In genomic region chr12:132235116-132235820, GRCh38 we compare ENCODE assay signal across 18 cellular contexts.
DNase-seq lines count a peak whose midpoint lies in the region; ATAC-seq and TF ChIP-seq lines count a peak whose summit lies in the region.
"Had no signal": no experiment of that assay in that cellular context is flagged by ENCODE, and none has a peak within 500 bp of the region (broad histone marks: within the 10 kb centered on the region; RNA-seq: fewer than 3 reads in every experiment).

No MANE protein-coding gene starts in this region.

- H3K27ac Mint-ChIP-seq in activated CD4-positive, alpha-beta T cell treated with anti-CD3 and anti-CD28 coated beads, Interleukin-2, amount 10 ng/mL, durations not matched to agents 7 days and 5 days: peak overlapping the region; percentile 57
- H3K27ac Mint-ChIP-seq in chondrocyte (ENCODE audit: unreplicated experiment): no peak overlapping the region
- H3K27ac Mint-ChIP-seq: CD14-positive monocyte; CD4-positive, alpha-beta memory T cell had no signal

- H3K9me3 Mint-ChIP-seq in activated CD4-positive, alpha-beta T cell treated with anti-CD3 and anti-CD28 coated beads, Interleukin-2, amount 10 ng/mL, durations not matched to agents 7 days and 5 days: no peaks in the 10 kb centered on the region
- no peaks in the 10 kb centered on the region for H3K9me3 Mint-ChIP-seq in chondrocyte (ENCODE audit: low read depth)

- H3K4me1 Mint-ChIP-seq in activated CD4-positive, alpha-beta T cell treated with anti-CD3 and anti-CD28 coated beads, Interleukin-2, amount 10 ng/mL, durations not matched to agents 7 days and 5 days: no peaks in the 10 kb centered on the region
- no peaks in the 10 kb centered on the region for H3K4me1 Mint-ChIP-seq in chondrocyte (ENCODE audit: low read depth)
- H3K4me1 Mint-ChIP-seq: CD14-positive monocyte had no signal

- H3K4me1 ChIP-seq in HEK293 (ENCODE audit: control insufficient read depth, insufficient read depth, low read length): no peaks in the 10 kb centered on the region

- no peaks in the 10 kb centered on the region for H3K36me3 ChIP-seq in HEK293 (ENCODE audit: control insufficient read depth in 2 of 2, insufficient read depth in 1 of 2, low read length in 2 of 2)
- H3K36me3 ChIP-seq: BLaER1 had no signal

- H3K4me3 ChIP-seq in HEK293 (ENCODE audit: low read depth, low read length): no peak overlapping the region
- H3K4me3 ChIP-seq: BLaER1 had no signal

- no peak overlapping the region for H3K4me3 Mint-ChIP-seq in activated CD4-positive, alpha-beta T cell treated with anti-CD3 and anti-CD28 coated beads, Interleukin-2, amount 10 ng/mL, durations not matched to agents 7 days and 5 days
- H3K4me3 Mint-ChIP-seq in chondrocyte (ENCODE audit: unreplicated experiment): no peak overlapping the region
- H3K4me3 Mint-ChIP-seq: CD14-positive monocyte; CD4-positive, alpha-beta memory T cell had no signal

- POLR2A ChIA-PET in activated CD4-positive, alpha-beta T cell treated with anti-CD3 and anti-CD28 coated beads, Interleukin-2, amount 10 ng/mL, durations not matched to agents 7 days and 5 days (lab: Charles Lee): no interaction called here
- POLR2A ChIA-PET in HEK293 (lab: Yijun Ruan, JAX): no interaction called here

- TF ChIP-seq CTCF in HEK293 (tag by site-specific recombination; IDR thresholded peaks at IDR 0.05) (no peak), chondrocyte (IDR thresholded peaks at IDR 0.05) (no peak)

- no peak for DNase-seq in activated CD4-positive, alpha-beta T cell treated with anti-CD3 and anti-CD28 coated beads, Interleukin-2, amount 10 ng/mL, durations not matched to agents 7 days and 5 days
- DNase-seq in activated CD4-positive, alpha-beta T cell treated with anti-CD3 and anti-CD28 coated beads, Interleukin-2, amount 50 U/mL, for 48 hours: no peak
- DNase-seq in chondrocyte (ENCODE audit: low spot score) (peak; percentile 72), posterior vena cava (ENCODE audit: low spot score) (peak; percentile 62), SHP77 (lab: John Stamatoyannopoulos, UW) (no peak), DMS53 (lab: John Stamatoyannopoulos, UW) (no peak)
- DNase-seq: 8988T; CD4-positive, alpha-beta memory T cell; DMS153; DMS79 treated with DMSO at 0.1 percent for 48 hours; GF-D8; GOT3; H7 had no signal

- no peak overlapping the region for H3K27ac ChIP-seq in HEK293 (ENCODE audit: extremely low read depth, low read depth, low read length)
- H3K27ac ChIP-seq: BLaER1 had no signal

- CTCF ChIA-PET in activated CD4-positive, alpha-beta T cell treated with anti-CD3 and anti-CD28 coated beads, Interleukin-2, amount 10 ng/mL, durations not matched to agents 7 days and 5 days (lab: Charles Lee): no interaction called here
- CTCF ChIA-PET in HEK293 (lab: Yijun Ruan, JAX): no interaction called here

- no peak for ATAC-seq in HG03108 (IDR thresholded peaks at IDR 0.05; ENCODE audit: unreplicated experiment)
- ATAC-seq: HCT116 had no signal

- H3K36me3 Mint-ChIP-seq in activated CD4-positive, alpha-beta T cell treated with anti-CD3 and anti-CD28 coated beads, Interleukin-2, amount 10 ng/mL, durations not matched to agents 7 days and 5 days (ENCODE audit: low read depth): no peaks in the 10 kb centered on the region
- no peaks in the 10 kb centered on the region for H3K36me3 Mint-ChIP-seq in chondrocyte (ENCODE audit: low read depth)
- H3K36me3 Mint-ChIP-seq: CD14-positive monocyte; CD4-positive, alpha-beta memory T cell had no signal

- H3K27me3 Mint-ChIP-seq in activated CD4-positive, alpha-beta T cell treated with anti-CD3 and anti-CD28 coated beads, Interleukin-2, amount 10 ng/mL, durations not matched to agents 7 days and 5 days: no peaks in the 10 kb centered on the region
- H3K27me3 Mint-ChIP-seq in chondrocyte (ENCODE audit: low read depth): peaks cover 22% of the 10 kb centered on the region
- H3K27me3 Mint-ChIP-seq: CD4-positive, alpha-beta memory T cell had no signal

- no peaks in the 10 kb centered on the region for H3K9me3 ChIP-seq in HEK293 (ENCODE audit: control insufficient read depth, insufficient read depth, low read depth, low read length)
- H3K9me3 ChIP-seq: BLaER1 had no signal

- intact Hi-C loops in posterior vena cava (cut with DNase I): no loop called here

TF ChIP-seq in HEK293, 187 proteins besides CTCF, POLR2A, EP300 and RAD21:
- TF ChIP-seq ZNF394 (tag by site-specific recombination; IDR thresholded peaks at IDR 0.05; ENCODE audit: borderline replicate concordance) (no peak), YY2 (tag by site-specific recombination; IDR thresholded peaks at IDR 0.05) (peak; percentile 49; the same call in 1 of the 2 replicates), GLIS2 (tag by site-specific recombination; IDR thresholded peaks at IDR 0.05) (0 out of 2 replicates have a peak, but pooled peaks have one; percentile 17), YY1 (tag by site-specific recombination; IDR thresholded peaks at IDR 0.05) (peak; percentile 37; the same call in 1 of the 2 replicates)

Comparison
In these comparisons a context has a peak if more than half of its experiments do, and no peak if none do; other contexts are left out.
1. DNase-seq: peak in chondrocyte (single experiment) and posterior vena cava (single experiment); none in activated CD4-positive, alpha-beta T cell treated with anti-CD3 and anti-CD28 coated beads, Interleukin-2, amount 10 ng/mL, durations not matched to agents 7 days and 5 days (single experiment), activated CD4-positive, alpha-beta T cell treated with anti-CD3 and anti-CD28 coated beads, Interleukin-2, amount 50 U/mL, for 48 hours (0 of 2), SHP77 (0 of 2) and DMS53 (single experiment).